Comparison of ENCODE assay signal across 8 cellular contexts in genomic region chr7:39567294-39567693, GRCh38. TPM values are rescaled to one million over a fixed set of nuclear protein-coding genes. Genes with fewer than 3 reads are reported as not detected.
DNase-seq lines count a peak whose midpoint lies in the region; ATAC-seq and TF ChIP-seq lines count a peak whose summit lies in the region.

No MANE protein-coding gene starts in this region.

- no peak for DNase-seq in CD8-positive, alpha-beta T cell
- DNase-seq in iPS-NIHi7 (ENCODE audit: extremely low spot score) (no peak), NOMO-1 treated with DMSO at 0.1 percent for 48 hours (lab: John Stamatoyannopoulos, UW; ENCODE audit: unreplicated experiment) (no peak), HPDE6-E6E7 (ENCODE audit: extremely low spot score) (no peak)

- H3K36me3 Mint-ChIP-seq in CD8-positive, alpha-beta T cell = peaks cover 35% of the 10 kb centered on the region

- no peak overlapping the region for H3K27ac Mint-ChIP-seq in CD8-positive, alpha-beta T cell

- H3K4me1 ChIP-seq in CD8-positive, alpha-beta T cell (ENCODE audit: insufficient read depth, low read length) = peaks cover 9% of the 10 kb centered on the region
- peaks cover 20% of the 10 kb centered on the region for H3K4me1 ChIP-seq in Loucy (ENCODE audit: insufficient read depth, low read length, poor library complexity, severe bottlenecking)
- peaks cover 3% of the 10 kb centered on the region for H3K4me1 ChIP-seq in ectodermal cell (ENCODE audit: control insufficient read depth, insufficient read depth, low read length)
- peaks cover 12% of the 10 kb centered on the region for H3K4me1 ChIP-seq in neuron (ENCODE audit: insufficient read depth, low read length)

- H3K36me3 ChIP-seq in CD8-positive, alpha-beta T cell (ENCODE audit: insufficient read depth, low read length) = no peaks in the 10 kb centered on the region
- H3K36me3 ChIP-seq in Loucy (ENCODE audit: insufficient read depth, low read length) (no peaks in the 10 kb centered on the region), ectodermal cell (ENCODE audit: control insufficient read depth, insufficient read depth, low read length) (peaks cover 13% of the 10 kb centered on the region), neuron (ENCODE audit: insufficient read depth, low read length) (peaks cover 28% of the 10 kb centered on the region)

- 65 to 66% methylated on average over 2 of the region's 2 CpGs for WGBS in ectodermal cell, 2 experiments

- intact Hi-C loops in CD8-positive, alpha-beta T cell (cut with DNase I, micrococcal nuclease) = loop anchor here (2.0 to 10.0 kb wide), 5 partner anchors 56 to 655 kb away; partner anchors contain the start of genes CDK13 (in 1 of the 2), MPLKIP (in 1 of the 2) and RALA (in 1 of the 2)

- H3K4me3 ChIP-seq in CD8-positive, alpha-beta T cell (ENCODE audit: low read depth, low read length) = peak overlapping the region; percentile 83
- peak overlapping the region; percentile 98 for H3K4me3 ChIP-seq in Loucy (ENCODE audit: low read length, poor library complexity, severe bottlenecking)
- H3K4me3 ChIP-seq in ectodermal cell (ENCODE audit: insufficient read depth, low read depth, low read length) = peak overlapping the region; percentile 78
- peak overlapping the region; percentile 70 for H3K4me3 ChIP-seq in neuron (ENCODE audit: low read length)

- H3K4me1 Mint-ChIP-seq in CD8-positive, alpha-beta T cell (ENCODE audit: low read depth) = peaks cover 35% of the 10 kb centered on the region

- H3K79me2 ChIP-seq in Loucy (ENCODE audit: insufficient read depth, low read length) = peaks cover 31% of the 10 kb centered on the region

- H3K4me2 ChIP-seq in Loucy (ENCODE audit: low read depth, low read length, poor library complexity, severe bottlenecking) = peak overlapping the region; percentile 82

- H3F3A ChIP-seq in Loucy (ENCODE audit: low read depth) = no peaks in the 10 kb centered on the region

- peak overlapping the region; percentile 99 for H3K4me3 Mint-ChIP-seq in CD8-positive, alpha-beta T cell

- H3K9me3 ChIP-seq in CD8-positive, alpha-beta T cell (ENCODE audit: low read length) = no peaks in the 10 kb centered on the region
- H3K9me3 ChIP-seq in Loucy (ENCODE audit: insufficient read depth, low read depth, low read length) (no peaks in the 10 kb centered on the region), ectodermal cell (ENCODE audit: control insufficient read depth, low read length) (no peaks in the 10 kb centered on the region), neuron (ENCODE audit: low read length) (no peaks in the 10 kb centered on the region)

- POLR2A ChIA-PET in CD8-positive, alpha-beta T cell (lab: Charles Lee) = interaction anchor here (0.6 to 1.2 kb wide), 4 partner anchors 56 to 466 kb away, joined by 3 to 6 read pairs (median 4); partner anchors contain the start of gene RALA

- peak overlapping the region; percentile 95 for H3K9ac ChIP-seq in Loucy (ENCODE audit: low read depth, low read length, poor library complexity, severe bottlenecking)

- no peak overlapping the region for H3K27ac ChIP-seq in CD8-positive, alpha-beta T cell (ENCODE audit: low read depth, low read length)
- H3K27ac ChIP-seq in ectodermal cell (ENCODE audit: insufficient read depth, low read depth, low read length, poor library complexity, severe bottlenecking) = no peak overlapping the region

- H3K27me3 ChIP-seq in CD8-positive, alpha-beta T cell (ENCODE audit: insufficient read depth, low read length) = no peaks in the 10 kb centered on the region
- peaks cover 6% of the 10 kb centered on the region for H3K27me3 ChIP-seq in Loucy (ENCODE audit: insufficient read depth, low read length, poor library complexity, severe bottlenecking)
- H3K27me3 ChIP-seq in ectodermal cell (ENCODE audit: control insufficient read depth, insufficient read depth, low read length, poor library complexity, severe bottlenecking) = no peaks in the 10 kb centered on the region
- no peaks in the 10 kb centered on the region for H3K27me3 ChIP-seq in neuron (ENCODE audit: insufficient read depth, low read length)

- H3K9me2 ChIP-seq in Loucy (replicated peaks; ENCODE audit: low read depth, low read length) = no peaks in the 10 kb centered on the region

- no peak for ATAC-seq in CD8-positive, alpha-beta T cell
- no peak for ATAC-seq in GM19035 (IDR thresholded peaks at IDR 0.05; ENCODE audit: unreplicated experiment)

- no peaks in the 10 kb centered on the region for H3K27me3 Mint-ChIP-seq in CD8-positive, alpha-beta T cell (ENCODE audit: low read depth)

- H4K20me1 ChIP-seq in Loucy (ENCODE audit: insufficient read depth, low read length, poor library complexity, severe bottlenecking) = peaks cover 12% of the 10 kb centered on the region

- no peaks in the 10 kb centered on the region for H3K9me3 Mint-ChIP-seq in CD8-positive, alpha-beta T cell

- TF ChIP-seq CTCF in CD8-positive, alpha-beta T cell (IDR thresholded peaks at IDR 0.05) = no peak
- no peak for TF ChIP-seq CTCF in Loucy (conservative IDR thresholded peaks at IDR 0.05; ENCODE audit: low read length)

- H2AFZ ChIP-seq in Loucy (ENCODE audit: low read length) = no peak overlapping the region
- H2AFZ ChIP-seq in neuron (ENCODE audit: low read depth, low read length) = no peak overlapping the region

- CTCF ChIA-PET in CD8-positive, alpha-beta T cell (lab: Charles Lee) = interaction anchor here (0.6 to 1.6 kb wide), 5 partner anchors 8 to 329 kb away, joined by 3 to 10 read pairs (median 3); no protein-coding TSS in a partner anchor

RNA-seq across cellular contexts. Expression of gene YAE1, which starts 1.1 kb away (rescaled TPM):
- total RNA-seq in CD8-positive, alpha-beta T cell = 1 to 10 TPM; 5.2 to 8.8 TPM
- polyA plus RNA-seq in ectodermal cell (2013, experiment 1 of 4) = 38.0 TPM
- 52.9 TPM for polyA plus RNA-seq in ectodermal cell (2013, experiment 2 of 4)
- 45.4 TPM for polyA plus RNA-seq in ectodermal cell (2013, experiment 3 of 4)
- 48.9 TPM for polyA plus RNA-seq in ectodermal cell (2013, experiment 4 of 4)

RNA-seq across cellular contexts. Expression of gene RALA, which starts 56.1 kb away (rescaled TPM):
- 10 to 100 TPM; 35.5 to 37.5 TPM for total RNA-seq in CD8-positive, alpha-beta T cell
- 62.0 TPM for polyA plus RNA-seq in ectodermal cell (2013, experiment 1 of 4)
- polyA plus RNA-seq in ectodermal cell (2013, experiment 2 of 4) = 63.7 TPM
- 45.8 TPM for polyA plus RNA-seq in ectodermal cell (2013, experiment 3 of 4)
- polyA plus RNA-seq in ectodermal cell (2013, experiment 4 of 4) = 51.4 TPM
